ENCODE assay signal across 3 cellular contexts in genomic region chr1:4500441-4500840, GRCh38.
"Had no signal": no experiment of that assay in that cellular context is flagged by ENCODE, and none has a peak within 500 bp of the region (broad histone marks: within the 10 kb centered on the region; RNA-seq: fewer than 3 reads in every experiment).

No MANE protein-coding gene starts in this region.

- H3K4me3 ChIP-seq: GM12878 had no signal

- DNase-seq: GDM1, GF-D8 had no signal
